Comparison of ENCODE assay signal across 8 cellular contexts in genomic region chr4:41214158-41215146, GRCh38. TPM values are rescaled to one million over a fixed set of nuclear protein-coding genes. Genes with fewer than 3 reads are reported as not detected.
DNase-seq lines count a peak whose midpoint lies in the region; ATAC-seq and TF ChIP-seq lines count a peak whose summit lies in the region.

Gene APBB2, minus strand, starts transcription at chr4:41214542. Its CDS starts 181,288 bp downstream, at chr4:41033254.

- H4K20me1 ChIP-seq in OCI-LY7 (ENCODE audit: insufficient read depth, low read length), result peaks cover 16% of the 10 kb centered on the region; the same call in 1 of the 2 replicates

- H3K9me3 Mint-ChIP-seq in IgD-negative memory B cell, result no peaks in the 10 kb centered on the region
- H3K9me3 Mint-ChIP-seq in activated naive CD8-positive, alpha-beta T cell (ENCODE audit: low read depth), result no peaks in the 10 kb centered on the region

- TF ChIP-seq CTCF in OCI-LY7 (conservative IDR thresholded peaks at IDR 0.05; ENCODE audit: low read length), result peak; percentile 79
- TF ChIP-seq CTCF in neutrophil (IDR thresholded peaks at IDR 0.05), result no peak

- H3K4me1 Mint-ChIP-seq in IgD-negative memory B cell, result peaks cover 16 to 24% (median 22%) of the 10 kb centered on the region in 3 donors
- H3K4me1 Mint-ChIP-seq in activated naive CD8-positive, alpha-beta T cell (ENCODE audit: low read depth), result peaks cover 26% of the 10 kb centered on the region

- H3K36me3 ChIP-seq in OCI-LY7 (ENCODE audit: insufficient read depth, low read length) (no peaks in the 10 kb centered on the region), neutrophil (no peaks in the 10 kb centered on the region)

- DNase-seq in ELR (ENCODE audit: low read depth) (peak; percentile 97), OCI-LY7 (ENCODE audit: low spot score) (peak; percentile 87), glomerular endothelial cell (ENCODE audit: extremely low read depth, low read depth, low spot score) (peak; percentile 78), ureter (ENCODE audit: low spot score) (peak; percentile 94)

- intact Hi-C loops in OCI-LY7 (cut with micrococcal nuclease; ENCODE audit: unreplicated experiment), result loop anchor here (1.0 to 10.0 kb wide), 7 partner anchors 82 to 1022 kb away; no protein-coding TSS in a partner anchor

- H3K79me2 ChIP-seq in OCI-LY7 (ENCODE audit: insufficient read depth, low read depth, low read length), result peaks cover 45% of the 10 kb centered on the region

- H3K27me3 Mint-ChIP-seq in IgD-negative memory B cell, result peaks cover 38% of the 10 kb centered on the region
- H3K27me3 Mint-ChIP-seq in activated naive CD8-positive, alpha-beta T cell, result peaks cover 32% of the 10 kb centered on the region

- H2AFZ ChIP-seq in OCI-LY7 (ENCODE audit: low read length), result peak within 1 kb of the TSS; percentile 88

- peak within 1 kb of the TSS; percentile 96 for H3K4me2 ChIP-seq in OCI-LY7 (ENCODE audit: low read length)

- H3K4me1 ChIP-seq in OCI-LY7 (ENCODE audit: insufficient read depth, low read length, poor library complexity, severe bottlenecking) (peaks cover 40% of the 10 kb centered on the region), neutrophil (ENCODE audit: control insufficient read depth in 1 of 2, insufficient read depth in 1 of 2, low read depth in 1 of 2, low read length in 1 of 2) (peaks cover 17 to 41% of the 10 kb centered on the region in 2 experiments)

- peaks cover 2% of the 10 kb centered on the region for H3K36me3 Mint-ChIP-seq in IgD-negative memory B cell
- H3K36me3 Mint-ChIP-seq in activated naive CD8-positive, alpha-beta T cell, result no peaks in the 10 kb centered on the region

- BruUV-seq in OCI-LY7 (replicated peaks; lab: Mats Ljungman, UMichigan), result no TSS peak

- H3K27me3 ChIP-seq in neutrophil, result peaks cover 95% of the 10 kb centered on the region

- no peak within 1 kb of the TSS for H3K27ac Mint-ChIP-seq in IgD-negative memory B cell
- no peak within 1 kb of the TSS for H3K27ac Mint-ChIP-seq in activated naive CD8-positive, alpha-beta T cell

- peak within 1 kb of the TSS; percentile 80 to 95 (median 90) for H3K4me3 Mint-ChIP-seq in IgD-negative memory B cell
- H3K4me3 Mint-ChIP-seq in activated naive CD8-positive, alpha-beta T cell, result peak within 1 kb of the TSS; percentile 83

- CTCF ChIA-PET in OCI-LY7 (lab: Charles Lee; ENCODE audit: unreplicated experiment), result interaction anchor here (0.6 to 0.9 kb wide), 5 partner anchors 14 to 238 kb away, joined by 3 read pairs; no protein-coding TSS in a partner anchor

- POLR2A ChIA-PET in OCI-LY7 (lab: Charles Lee), result interaction anchor here (0.6 to 1.8 kb wide), 6 partner anchors 41 to 289 kb away, joined by 4 to 8 read pairs (median 5); partner anchors contain the start of gene UCHL1

- peak; percentile 57 for ATAC-seq in GM21717 (IDR thresholded peaks at IDR 0.05; ENCODE audit: unreplicated experiment)

- H3K9me3 ChIP-seq in OCI-LY7 (ENCODE audit: low read length) (no peaks in the 10 kb centered on the region), neutrophil (no peaks in the 10 kb centered on the region)

- H3K9me2 ChIP-seq in OCI-LY7 (ENCODE audit: insufficient read depth, low read length), result no peaks in the 10 kb centered on the region

- H3K27ac ChIP-seq in OCI-LY7 (ENCODE audit: low read depth, low read length, poor library complexity, severe bottlenecking) (peak within 1 kb of the TSS; percentile 69), neutrophil (no peak within 1 kb of the TSS)

- H3K4me3 ChIP-seq in OCI-LY7 (ENCODE audit: low read depth, low read length, poor library complexity, severe bottlenecking), result peak within 1 kb of the TSS; percentile 90
- H3K4me3 ChIP-seq in neutrophil (ENCODE audit: low read depth in 1 of 2, low read length in 1 of 2), result peak within 1 kb of the TSS; percentile 29 to 64

RNA-seq across cellular contexts. Expression of gene APBB2, which starts in this region (rescaled TPM):
- 0.23 TPM for polyA plus RNA-seq in IgD-negative memory B cell
- 47.4 and 66.4 TPM in 2 replicates for total RNA-seq in OCI-LY7 (2014; rRNA removed; shearing (Covaris generic))
- total RNA-seq in OCI-LY7 (2022) (88.5 and 89.8 TPM in 2 replicates), glomerular endothelial cell (122 and 124 TPM in 2 replicates), ureter (52.6 TPM)
